In genomic region chrX:135625995-135626394, GRCh38 we compare ENCODE assay signal across 12 cellular contexts.
DNase-seq lines count a peak whose midpoint lies in the region; ATAC-seq and TF ChIP-seq lines count a peak whose summit lies in the region.
"Had no signal": no experiment of that assay in that cellular context is flagged by ENCODE, and none has a peak within 500 bp of the region (broad histone marks: within the 10 kb centered on the region; RNA-seq: fewer than 3 reads in every experiment).

No MANE protein-coding gene starts in this region.

- H3K27me3 ChIP-seq in GM06990 (replicated peaks; ENCODE audit: control insufficient read depth, insufficient read depth, low read length) (no peaks in the 10 kb centered on the region), KMS-11 (ENCODE audit: insufficient read depth, low read depth) (no peaks in the 10 kb centered on the region), WERI-Rb-1 (ENCODE audit: insufficient read depth, low read depth, severe bottlenecking) (peaks cover 45% of the 10 kb centered on the region), right lobe of liver (no peaks in the 10 kb centered on the region)
- H3K27me3 ChIP-seq: neutrophil had no signal

- H2AFZ ChIP-seq in KMS-11 (ENCODE audit: low read depth), result no peak overlapping the region

- H3K4me1 ChIP-seq in KMS-11 (ENCODE audit: low read depth, poor library complexity, severe bottlenecking) (no peaks in the 10 kb centered on the region), right lobe of liver (no peaks in the 10 kb centered on the region)

- no peak overlapping the region for H3K4me3 ChIP-seq in GM06990 (replicated peaks; ENCODE audit: low read depth, low read length)
- no peak overlapping the region for H3K4me3 ChIP-seq in KMS-11 (IDR thresholded peaks at IDR 0.05; ENCODE audit: insufficient read depth, low read depth, low read length)
- H3K4me3 ChIP-seq in WERI-Rb-1 (ENCODE audit: low read depth, low read length), result no peak overlapping the region
- H3K4me3 ChIP-seq in right lobe of liver, result no peak overlapping the region
- H3K4me3 ChIP-seq: thoracic aorta had no signal

- no peak overlapping the region for H3K4me2 ChIP-seq in KMS-11

- H3K9me3 ChIP-seq in WERI-Rb-1 (ENCODE audit: severe bottlenecking), result no peaks in the 10 kb centered on the region
- no peaks in the 10 kb centered on the region for H3K9me3 ChIP-seq in right lobe of liver
- H3K9me3 ChIP-seq: neutrophil, thoracic aorta had no signal

- no peak for DNase-seq in GM06990 (ENCODE audit: extremely low read depth, insufficient read length)
- DNase-seq in WERI-Rb-1, result peak; percentile 13
- DNase-seq in right lobe of liver, result no peak
- DNase-seq in nucleus accumbens (lab: John Stamatoyannopoulos, UW), result no peak
- DNase-seq: activated T-cell treated with anti-CD3 and anti-CD28 coated beads, Interleukin-2, amount 50 U/mL, for 1 hour; NCI-H2081; stimulated activated CD4-positive, alpha-beta T cell treated with anti-CD3 and anti-CD28 coated beads, Interleukin-2, amount 100 ng/mL, for 48 hours had no signal

- ATAC-seq in right lobe of liver (peak in 3 of 4 donors; percentile 33 to 45 (median 43)), GM21423 (IDR thresholded peaks at IDR 0.05; ENCODE audit: unreplicated experiment) (no peak)
- no peak for ATAC-seq in activated CD4-positive, CD25-positive, alpha-beta regulatory T cell treated with anti-CD3 and anti-CD28 coated beads, Interleukin-2, amount 50 U/mL, for 24 hours

- no peak for TF ChIP-seq POLR2A in right lobe of liver (IDR thresholded peaks at IDR 0.05)

- H3K36me3 ChIP-seq in GM06990 (ENCODE audit: control insufficient read depth, insufficient read depth, low read length) (no peaks in the 10 kb centered on the region), KMS-11 (ENCODE audit: insufficient read depth) (no peaks in the 10 kb centered on the region), WERI-Rb-1 (no peaks in the 10 kb centered on the region), right lobe of liver (no peaks in the 10 kb centered on the region)
- H3K36me3 ChIP-seq: neutrophil, thoracic aorta had no signal

- intact Hi-C loops in right lobe of liver (cut with DNase I), result no loop called here

- H3K79me2 ChIP-seq in KMS-11 (ENCODE audit: insufficient read depth, low read depth), result no peaks in the 10 kb centered on the region

- WGBS in right lobe of liver (ENCODE audit: insufficient coverage, low coverage, low lambda C conversion rate, missing lambda C conversion rate), result 70% methylated on average over 4 of the region's 6 CpGs

- no peaks in the 10 kb centered on the region for H4K20me1 ChIP-seq in KMS-11 (ENCODE audit: insufficient read depth)

- H3K27ac ChIP-seq in KMS-11, result no peak overlapping the region
- H3K27ac ChIP-seq in WERI-Rb-1, result no peak overlapping the region
- no peak overlapping the region for H3K27ac ChIP-seq in right lobe of liver
- H3K27ac ChIP-seq: neutrophil, thoracic aorta had no signal

- no peak overlapping the region for H3K9ac ChIP-seq in KMS-11

- peak; percentile 35 for TF ChIP-seq CTCF in GM06990 (IDR thresholded peaks at IDR 0.05; ENCODE audit: insufficient read depth, low read length, poor library complexity, severe bottlenecking)
- TF ChIP-seq CTCF in KMS-11 (conservative IDR thresholded peaks at IDR 0.05; ENCODE audit: low read depth, low read length), result peak; percentile 31
- TF ChIP-seq CTCF in WERI-Rb-1 (IDR thresholded peaks at IDR 0.05; ENCODE audit: low read depth, low read length), result peak; percentile 24; the same call in 1 of the 2 replicates
- peak in 3 of 4 donors; percentile 30 to 46 (median 33) for TF ChIP-seq CTCF in right lobe of liver (IDR thresholded peaks at IDR 0.05)

Comparison
In these comparisons a context has a peak if more than half of its experiments do, and no peak if none do; other contexts are left out.
1. ATAC-seq: peak in right lobe of liver (3 of 4); none in GM21423 (single experiment) and activated CD4-positive, CD25-positive, alpha-beta regulatory T cell treated with anti-CD3 and anti-CD28 coated beads, Interleukin-2, amount 50 U/mL, for 24 hours (0 of 2).
2. Peak in every context shown above with its lines, with median percentiles within 50 percentile points of each other: CTCF ChIP-seq.